ENCODE assay signal across 19 cellular contexts in the genomic region with DNA sequence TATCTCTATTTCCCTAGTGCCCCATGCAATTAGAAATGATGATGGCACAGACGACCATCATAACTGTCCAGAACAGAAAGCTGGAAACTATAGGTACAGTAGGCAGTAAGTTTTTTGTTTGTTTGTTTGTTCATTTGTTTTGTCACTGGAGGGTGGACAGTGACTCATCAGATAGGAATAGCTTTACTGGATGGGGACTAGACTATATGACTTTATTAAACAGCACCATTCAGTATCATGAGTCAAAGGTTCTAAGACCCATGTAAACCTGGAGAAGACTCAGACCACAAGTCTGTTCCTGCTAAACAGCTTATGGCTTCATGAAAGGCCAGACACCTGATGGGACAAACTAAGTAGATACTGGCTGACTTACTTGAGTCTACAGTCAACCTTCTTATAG. TPM values are rescaled to one million over a fixed set of nuclear protein-coding genes. Genes with fewer than 3 reads are reported as not detected.
DNase-seq lines count a peak whose midpoint lies in the region; ATAC-seq, FAIRE-seq and TF ChIP-seq lines count a peak whose summit lies in the region.
"Had no signal": no experiment of that assay in that cellular context is flagged by ENCODE, and none has a peak within 500 bp of the region (broad histone marks: within the 10 kb centered on the region; RNA-seq: fewer than 3 reads in every experiment).

No MANE protein-coding gene starts in this region.

- no peak for TF ChIP-seq CTCF in astrocyte (IDR thresholded peaks at IDR 0.05; ENCODE audit: insufficient read depth, low read depth, low read length)

- H3K9me3 Mint-ChIP-seq in astrocyte (ENCODE audit: unreplicated experiment) = no peaks in the 10 kb centered on the region
- H3K9me3 Mint-ChIP-seq: CD8-positive, alpha-beta T cell had no signal

- H3K4me2 ChIP-seq in astrocyte (ENCODE audit: low read length) = no peak overlapping the region
- H3K4me2 ChIP-seq: BLaER1 had no signal

- H3K79me2 ChIP-seq in astrocyte (ENCODE audit: insufficient read depth, low read length) = no peaks in the 10 kb centered on the region

- no peaks in the 10 kb centered on the region for H3K36me3 Mint-ChIP-seq in astrocyte (ENCODE audit: low read depth, unreplicated experiment)
- H3K36me3 Mint-ChIP-seq: CD8-positive, alpha-beta T cell had no signal

- H3K27ac Mint-ChIP-seq in astrocyte (ENCODE audit: unreplicated experiment) = no peak overlapping the region
- H3K27ac Mint-ChIP-seq: CD8-positive, alpha-beta T cell; H9 had no signal

- peak; percentile 67 for FAIRE-seq in astrocyte (lab: Jason Lieb, UNC)
- FAIRE-seq: H1 had no signal

- H3K4me1 ChIP-seq in astrocyte (ENCODE audit: insufficient read depth, low read length) = peaks cover 28% of the 10 kb centered on the region

- DNase-seq in DMS53 (lab: John Stamatoyannopoulos, UW) (peak; percentile 16), DMS53 treated with DMSO at 0.1 percent for 48 hours (lab: John Stamatoyannopoulos, UW; ENCODE audit: unreplicated experiment) (no peak), NCI-H460 (ENCODE audit: extremely low read depth, low read depth) (peak; percentile 7), astrocyte (ENCODE audit: low read depth) (no peak), NCI-H2081 (lab: John Stamatoyannopoulos, UW) (no peak), posterior vena cava (ENCODE audit: low spot score) (no peak)
- no peak for DNase-seq in activated CD8-positive, alpha-beta memory T cell treated with anti-CD3 and anti-CD28 coated beads, Interleukin-2, amount 50 U/mL, for 48 hours
- DNase-seq: CD8-positive, alpha-beta T cell; COR-L47; DMS 273 treated with DMSO at 0.1 percent for 48 hours; DMS79; GF-D8; H9 had no signal

- ATAC-seq in GM19328 (IDR thresholded peaks at IDR 0.05; ENCODE audit: unreplicated experiment) = no peak
- ATAC-seq: CD8-positive, alpha-beta T cell had no signal

- H3K9me3 ChIP-seq in astrocyte (ENCODE audit: insufficient read depth, low read depth, low read length) = no peaks in the 10 kb centered on the region
- H3K9me3 ChIP-seq: BLaER1 had no signal

- no peak overlapping the region for H3K4me3 Mint-ChIP-seq in astrocyte (ENCODE audit: unreplicated experiment)
- H3K4me3 Mint-ChIP-seq: CD8-positive, alpha-beta T cell; H9 had no signal

- H4K20me1 ChIP-seq in astrocyte (ENCODE audit: insufficient read depth, low read length) = no peaks in the 10 kb centered on the region
- H4K20me1 ChIP-seq: BLaER1 had no signal

- intact Hi-C loops in posterior vena cava (cut with DNase I) = no loop called here

- no peak overlapping the region for H3K9ac ChIP-seq in astrocyte (ENCODE audit: low read length)
- H3K9ac ChIP-seq: BLaER1 had no signal

- H3K4me1 Mint-ChIP-seq in astrocyte (ENCODE audit: low read depth, unreplicated experiment) = peaks cover 31% of the 10 kb centered on the region

- H3K36me3 ChIP-seq in astrocyte (ENCODE audit: insufficient read depth, low read length) = no peaks in the 10 kb centered on the region
- H3K36me3 ChIP-seq: BLaER1 had no signal

- H3K27me3 ChIP-seq in astrocyte (ENCODE audit: insufficient read depth, low read length) = no peaks in the 10 kb centered on the region

- H3K27ac ChIP-seq in astrocyte (ENCODE audit: low read depth, low read length) = no peak overlapping the region
- H3K27ac ChIP-seq: 22Rv1, BLaER1 had no signal

- no peak overlapping the region for H3K4me3 ChIP-seq in astrocyte (ENCODE audit: insufficient read depth, low read depth, low read length)
- H3K4me3 ChIP-seq: BLaER1 had no signal

- no peaks in the 10 kb centered on the region for H3K27me3 Mint-ChIP-seq in astrocyte (ENCODE audit: low read depth, unreplicated experiment)

- no peak overlapping the region for H2AFZ ChIP-seq in astrocyte (ENCODE audit: low read depth, low read length)

RNA-seq across cellular contexts. Expression of a gene that starts 38.4 kb away (rescaled TPM):
- 0.52 and 0.62 TPM in 2 replicates for total RNA-seq in NCI-H460 (2014; rRNA removed; shearing (Covaris generic))
- 1.3 TPM in 1 of 2 replicates, not detected in the other for polyA plus RNA-seq in NCI-H460 (2014; cell fraction: nucleus; rRNA removed)
- 0.61 and 0.70 TPM in 2 replicates for total RNA-seq in astrocyte
- total RNA-seq in posterior vena cava = not detected
- total RNA-seq: CD8-positive, alpha-beta T cell; Daoy; H1; HT-29 had no signal

Comparison
In these comparisons a context has a peak if more than half of its experiments do, and no peak if none do; other contexts are left out.
1. DNase-seq: peak in DMS53 (single experiment) and NCI-H460 (single experiment); none in DMS53 treated with DMSO at 0.1 percent for 48 hours (single experiment), astrocyte (single experiment), NCI-H2081 (0 of 2), posterior vena cava (single experiment) and activated CD8-positive, alpha-beta memory T cell treated with anti-CD3 and anti-CD28 coated beads, Interleukin-2, amount 50 U/mL, for 48 hours (single experiment).